29 cellular contexts compared by ENCODE assay signal in the genomic region with DNA sequence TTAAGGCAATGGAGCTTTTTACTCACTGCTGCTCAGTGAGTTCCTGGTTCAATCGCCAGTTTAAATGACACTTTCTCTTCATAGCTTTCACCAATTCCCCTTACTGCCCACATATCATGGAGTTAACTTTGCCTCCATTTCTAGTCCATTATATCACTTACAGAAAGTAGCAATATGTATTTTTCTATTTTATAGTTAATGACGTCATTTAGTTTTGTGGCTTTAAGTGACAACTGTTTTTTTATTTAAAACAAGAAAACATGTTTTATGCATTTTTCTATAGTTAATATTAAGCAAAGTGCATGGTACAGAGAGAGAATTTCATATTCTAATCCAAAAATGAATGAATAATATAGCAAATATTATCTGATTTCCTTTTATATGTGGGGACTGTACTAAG.
"Had no signal": no experiment of that assay in that cellular context is flagged by ENCODE, and none has a peak within 500 bp of the region (broad histone marks: within the 10 kb centered on the region; RNA-seq: fewer than 3 reads in every experiment).

No MANE protein-coding gene starts in this region.

- H3K4me3 ChIP-seq: colonic mucosa, coronary artery, dorsolateral prefrontal cortex, esophagus muscularis mucosa, esophagus squamous epithelium, gastrocnemius medialis, gastroesophageal sphincter, heart left ventricle, heart right ventricle had no signal

- ATAC-seq: effector memory CD8-positive, alpha-beta T cell; esophagus mucosa; foreskin keratinocyte; gastrocnemius medialis; gastroesophageal sphincter; heart left ventricle; heart right ventricle had no signal

- H3K4me3 Mint-ChIP-seq: dendritic cell treated with granulocyte-macrophage colony-stimulating factor and Interleukin-4, amounts not matched to agents 40 ng/mL and 50 ng/mL, for 4 days; effector memory CD8-positive, alpha-beta T cell; endodermal cell had no signal

- FAIRE-seq: colon, endometrium, endothelial cell of umbilical vein, frontal cortex had no signal

- DNase-seq: colonic mucosa; cortex of kidney; dermis blood vessel endothelial cell; dorsolateral prefrontal cortex; effector CD4-positive, alpha-beta T cell; effector CD8-positive, alpha-beta T cell; effector memory CD4-positive, alpha-beta T cell; effector memory CD8-positive, alpha-beta T cell; endodermal cell; erythroblast; esophagus squamous epithelium; foreskin fibroblast; foreskin keratinocyte; foreskin melanocyte; gastrocnemius medialis; glutamatergic neuron; head of caudate nucleus; heart left ventricle; heart right ventricle had no signal

- H3K36me3 ChIP-seq: colonic mucosa, esophagus muscularis mucosa, esophagus squamous epithelium, gastrocnemius medialis, gastroesophageal sphincter, heart left ventricle, heart right ventricle had no signal

- H3K9me3 ChIP-seq: colonic mucosa, esophagus muscularis mucosa, esophagus squamous epithelium, gastrocnemius medialis, gastroesophageal sphincter, heart left ventricle, heart right ventricle had no signal

- H3K27me3 Mint-ChIP-seq: dendritic cell treated with granulocyte-macrophage colony-stimulating factor and Interleukin-4, amounts not matched to agents 40 ng/mL and 50 ng/mL, for 4 days; effector memory CD8-positive, alpha-beta T cell had no signal

- H3K9me3 Mint-ChIP-seq: dendritic cell treated with granulocyte-macrophage colony-stimulating factor and Interleukin-4, amounts not matched to agents 40 ng/mL and 50 ng/mL, for 4 days had no signal

- H3K27ac Mint-ChIP-seq: dendritic cell treated with granulocyte-macrophage colony-stimulating factor and Interleukin-4, amounts not matched to agents 40 ng/mL and 50 ng/mL, for 4 days; effector memory CD8-positive, alpha-beta T cell; endodermal cell had no signal

- H3K27me3 ChIP-seq: colonic mucosa, esophagus muscularis mucosa, esophagus squamous epithelium, foreskin keratinocyte, gastrocnemius medialis, gastroesophageal sphincter, heart left ventricle, heart right ventricle had no signal

- H3K27ac ChIP-seq: colonic mucosa, coronary artery, dorsolateral prefrontal cortex, epithelial cell of prostate, esophagus muscularis mucosa, esophagus squamous epithelium, foreskin keratinocyte, gastrocnemius medialis, gastroesophageal sphincter, heart left ventricle, heart right ventricle had no signal

- H3K4me1 ChIP-seq: colonic mucosa, esophagus muscularis mucosa, esophagus squamous epithelium, foreskin keratinocyte, gastrocnemius medialis, gastroesophageal sphincter, heart left ventricle, heart right ventricle had no signal
